ENCODE assay signal across 20 cellular contexts in the genomic region with DNA sequence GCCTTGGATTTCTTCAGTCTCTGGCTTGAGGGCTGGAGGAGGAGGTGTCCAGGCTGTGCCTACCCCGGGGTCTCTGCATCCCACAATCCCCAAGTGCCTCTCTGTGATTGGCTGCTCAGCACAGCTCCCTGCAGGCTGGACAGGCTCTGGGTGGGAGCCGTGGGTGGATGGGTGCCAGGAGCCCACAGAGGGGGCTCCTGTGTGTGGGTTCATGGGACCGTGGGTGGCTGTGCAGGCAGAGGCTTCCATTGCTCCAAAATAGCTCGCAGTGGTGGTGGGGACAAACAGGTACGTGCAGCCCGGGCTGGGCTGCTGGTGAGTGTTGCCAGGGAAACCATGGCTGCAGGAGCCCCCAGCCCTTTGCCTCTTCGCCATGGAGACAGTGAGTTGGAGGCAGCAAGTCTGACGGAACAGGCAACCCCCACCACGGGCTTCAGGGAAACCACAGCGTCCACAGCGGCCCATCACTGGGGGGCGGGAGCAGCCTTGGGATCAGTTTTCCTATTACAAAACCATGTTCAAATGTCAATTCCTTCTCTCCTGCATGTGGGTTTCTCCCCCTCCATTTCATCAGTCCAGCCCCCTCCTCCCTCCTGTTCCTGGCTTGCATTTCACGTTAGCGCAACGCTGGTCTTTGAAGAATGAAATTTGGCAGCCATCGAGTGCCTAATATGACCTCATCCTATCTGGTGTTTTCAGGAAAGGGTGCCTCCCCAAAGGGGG.
DNase-seq lines count a peak whose midpoint lies in the region; TF ChIP-seq lines count a peak whose summit lies in the region.
"Had no signal": no experiment of that assay in that cellular context is flagged by ENCODE, and none has a peak within 500 bp of the region (broad histone marks: within the 10 kb centered on the region; RNA-seq: fewer than 3 reads in every experiment).

No MANE protein-coding gene starts in this region.

- peak overlapping the region; percentile 83 for H3K27ac ChIP-seq in substantia nigra (ENCODE audit: low read depth, low read length, poor library complexity, severe bottlenecking)
- no peak overlapping the region for H3K27ac ChIP-seq in tibial artery
- H3K27ac ChIP-seq: brain microvascular endothelial cell, colonic mucosa had no signal

- no peaks in the 10 kb centered on the region for H3K36me3 ChIP-seq in tibial artery
- H3K36me3 ChIP-seq: brain microvascular endothelial cell, colonic mucosa had no signal

- peak; percentile 24 for DNase-seq in NCI-H2196 (lab: John Stamatoyannopoulos, UW; ENCODE audit: unreplicated experiment)
- no peak for DNase-seq in NCI-H2196 treated with DMSO at 0.1 percent for 48 hours (lab: John Stamatoyannopoulos, UW; ENCODE audit: unreplicated experiment)
- DNase-seq in NCI-H2107 (lab: John Stamatoyannopoulos, UW), result peak; percentile 71
- peak; percentile 7 for DNase-seq in fibroblast of the aortic adventitia (ENCODE audit: low read depth)
- no peak for DNase-seq in substantia nigra (lab: John Stamatoyannopoulos, UW)
- DNase-seq in A172 (ENCODE audit: low spot score), result no peak
- no peak for DNase-seq in HuH-7 (ENCODE audit: low spot score)
- DNase-seq in tibial artery, result no peak
- DNase-seq: activated CD4-positive, alpha-beta T cell treated with anti-CD3 and anti-CD28 coated beads for 1 hour; activated CD8-positive, alpha-beta memory T cell treated with anti-CD3 and anti-CD28 coated beads, Interleukin-2, amount 10 ng/mL, durations not matched to agents 7 days and 5 days; brain microvascular endothelial cell; C1 segment of cervical spinal cord; colonic mucosa; foreskin melanocyte; hippocampal formation; NCI-H1436; NCI-H524; stimulated activated CD4-positive, alpha-beta T cell treated with anti-CD3 and anti-CD28 coated beads, Interleukin-12 subunit alpha, Interleukin-12 subunit beta, amount 100 ng/mL, for 4 hours; SW 1271 had no signal

- no peaks in the 10 kb centered on the region for H3K4me1 ChIP-seq in tibial artery
- H3K4me1 ChIP-seq: colonic mucosa had no signal

- H3K27me3 ChIP-seq in tibial artery, result peaks cover 0 to 35% of the 10 kb centered on the region in 2 donors
- H3K27me3 ChIP-seq: brain microvascular endothelial cell, colonic mucosa had no signal

- intact Hi-C loops in tibial artery (cut with DNase I; ENCODE audit: low total_unique reads), result no loop called here

- H3K4me3 ChIP-seq in fibroblast of the aortic adventitia (ENCODE audit: low read depth, low read length), result no peak overlapping the region
- H3K4me3 ChIP-seq in tibial artery, result no peak overlapping the region
- H3K4me3 ChIP-seq: colonic mucosa, lung had no signal

- no peaks in the 10 kb centered on the region for H3K9me3 ChIP-seq in tibial artery
- H3K9me3 ChIP-seq: colonic mucosa had no signal

- TF ChIP-seq CTCF in fibroblast of the aortic adventitia (IDR thresholded peaks at IDR 0.05; ENCODE audit: insufficient read depth, low read length), result no peak
- no peak for TF ChIP-seq CTCF in tibial artery (IDR thresholded peaks at IDR 0.05)

Comparison
In these comparisons a context has a peak if more than half of its experiments do, and no peak if none do; other contexts are left out.
1. DNase-seq: peak in NCI-H2196 (single experiment), NCI-H2107 (single experiment) and fibroblast of the aortic adventitia (single experiment); none in NCI-H2196 treated with DMSO at 0.1 percent for 48 hours (single experiment), substantia nigra (0 of 49), A172 (single experiment), HuH-7 (single experiment) and tibial artery (0 of 2).